14 cellular contexts compared by ENCODE assay signal in the genomic region with DNA sequence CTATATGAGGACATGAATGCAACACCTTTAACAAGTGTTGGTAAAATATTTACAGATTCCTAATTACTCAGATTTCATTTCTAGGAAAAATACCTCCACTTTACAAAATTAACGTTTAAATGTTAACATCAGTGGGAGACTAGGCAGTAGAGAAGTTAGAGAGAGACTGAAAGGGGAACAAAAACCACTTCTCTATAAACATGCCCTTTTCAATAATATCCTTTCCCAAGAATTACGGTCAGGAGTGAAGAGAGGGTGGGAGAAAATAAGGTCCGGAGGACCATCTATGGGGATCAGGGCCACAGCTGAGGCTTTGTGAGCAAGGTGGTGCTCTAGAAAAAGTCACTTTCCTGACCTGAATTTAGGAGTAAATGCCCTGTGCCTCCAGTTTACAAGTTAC.
DNase-seq lines count a peak whose midpoint lies in the region; ATAC-seq, FAIRE-seq and TF ChIP-seq lines count a peak whose summit lies in the region.
"Had no signal": no experiment of that assay in that cellular context is flagged by ENCODE, and none has a peak within 500 bp of the region (broad histone marks: within the 10 kb centered on the region; RNA-seq: fewer than 3 reads in every experiment).

No MANE protein-coding gene starts in this region.

- ATAC-seq in GM12878 (no peak), HG02840 (IDR thresholded peaks at IDR 0.05; ENCODE audit: low FRiP score, unreplicated experiment) (no peak), HG02981 (IDR thresholded peaks at IDR 0.05; ENCODE audit: unreplicated experiment) (no peak)
- ATAC-seq: activated CD4-positive, alpha-beta T cell treated with anti-CD3 and anti-CD28 coated beads for 36 hours; psoas muscle had no signal

- 58% methylated on average over 3 of the region's 3 CpGs for WGBS in GM12878 (ENCODE audit: insufficient coverage, insufficient replicate concordance, low lambda C conversion rate, missing lambda C conversion rate)

- CTCF ChIA-PET in GM12878 (lab: Yijun Ruan, JAX): interaction anchor here (0.7 to 1.9 kb wide), 3 partner anchors 25 to 39 kb away, joined by 3 to 7 read pairs (median 4); no protein-coding TSS in a partner anchor

- H3K4me1 ChIP-seq in GM12878 (ENCODE audit: control insufficient read depth, insufficient read depth, low read length): peaks cover 4% of the 10 kb centered on the region
- peaks cover 45% of the 10 kb centered on the region for H3K4me1 ChIP-seq in muscle layer of colon (ENCODE audit: insufficient read depth, low read length)

- H3K27me3 ChIP-seq in GM12878 (replicated peaks in 1 of 2; ENCODE audit: control insufficient read depth in 2 of 2, insufficient read depth in 2 of 2, low read length in 1 of 2) (no peaks in the 10 kb centered on the region; a peak in 1 of 4 replicates), muscle layer of colon (ENCODE audit: control insufficient read depth in 1 of 2, insufficient read depth in 2 of 2, low read length in 2 of 2) (no peaks in the 10 kb centered on the region)

- SMC1A ChIA-PET in GM12878 (lab: Charles Lee; ENCODE audit: uncharacterized antibody, unreplicated experiment): interaction anchor here (1.1 to 2.1 kb wide), 5 partner anchors 12 to 36 kb away, joined by 3 to 5 read pairs (median 3); no protein-coding TSS in a partner anchor

- POLR2A ChIA-PET in GM12878 (lab: Charles Lee): no interaction called here

- peak; percentile 43 to 68 for DNase-seq in Kasumi-1 (lab: John Stamatoyannopoulos, UW)
- DNase-seq in GM12878 (ENCODE audit: low read depth, low spot score): no peak
- no peak for DNase-seq in NCI-H128 (lab: John Stamatoyannopoulos, UW; ENCODE audit: unreplicated experiment)
- DNase-seq: activated CD4-positive, alpha-beta T cell treated with anti-CD3 and anti-CD28 coated beads for 36 hours; activated T-cell treated with anti-CD3 and anti-CD28 coated beads, Interleukin-2, amount 50 U/mL, for 48 hours; CD4-positive, alpha-beta T cell; cortex of kidney; NCI-H1105; psoas muscle; stimulated activated CD4-positive, alpha-beta T cell treated with anti-CD3 and anti-CD28 coated beads, Interleukin-1b, Interleukin-23, amount 100 ng/mL, for 48 hours had no signal

- no peak overlapping the region for H3K4me2 ChIP-seq in GM12878 (ENCODE audit: control insufficient read depth, insufficient read depth)

- TF ChIP-seq POLR2A in GM12878 (IDR thresholded peaks at IDR 0.05; ENCODE audit: low read depth, low read length): no peak

- no peak overlapping the region for H3K9ac ChIP-seq in GM12878 (ENCODE audit: control insufficient read depth, insufficient read depth, low read length)
- H3K9ac ChIP-seq in muscle layer of colon (ENCODE audit: low read length): no peak overlapping the region

- FAIRE-seq in GM12878 (lab: Jason Lieb, UNC): no peak

- H3K27ac ChIP-seq in GM12878 (ENCODE audit: control insufficient read depth, insufficient read depth) (no peak overlapping the region), muscle layer of colon (ENCODE audit: low read depth, low read length) (peak overlapping the region; percentile 66), temporal lobe (ENCODE audit: low read depth, low read length) (peak overlapping the region; percentile 27)
- H3K27ac ChIP-seq: psoas muscle had no signal

- H3K4me3 ChIP-seq in GM12878: no peak overlapping the region
- H3K4me3 ChIP-seq in muscle layer of colon (ENCODE audit: low read depth in 1 of 2, low read length in 2 of 2): no peak overlapping the region
- H3K4me3 ChIP-seq: psoas muscle had no signal

- in situ Hi-C loops in GM12878 (cut with MboI): no loop called here

- no peaks in the 10 kb centered on the region for H4K20me1 ChIP-seq in GM12878 (ENCODE audit: control insufficient read depth, insufficient read depth)

- no peak for TF ChIP-seq EP300 in GM12878 (IDR thresholded peaks at IDR 0.05; ENCODE audit: borderline replicate concordance in 1 of 2, control insufficient read depth in 1 of 2, low read depth in 2 of 2, low read length in 2 of 2)

- H3K36me3 ChIP-seq in GM12878 (ENCODE audit: control insufficient read depth in 2 of 2, insufficient read depth in 2 of 2, low read length in 1 of 2) (no peaks in the 10 kb centered on the region), muscle layer of colon (ENCODE audit: insufficient read depth, low read length) (no peaks in the 10 kb centered on the region)

- H3K79me2 ChIP-seq in GM12878 (ENCODE audit: control insufficient read depth, insufficient read depth, low read length): no peaks in the 10 kb centered on the region

- no peak overlapping the region for H2AFZ ChIP-seq in GM12878 (ENCODE audit: control insufficient read depth, low read depth, low read length)

- RAD21 ChIA-PET in GM12878 (lab: Charles Lee; ENCODE audit: unreplicated experiment): no interaction called here

- TF ChIP-seq RAD21 in GM12878 (IDR thresholded peaks at IDR 0.05; ENCODE audit: insufficient read depth, low read depth, low read length): no peak

- no peaks in the 10 kb centered on the region for H3K9me3 ChIP-seq in GM12878 (replicated peaks; ENCODE audit: control insufficient read depth, insufficient read depth, low read length)
- H3K9me3 ChIP-seq in muscle layer of colon (ENCODE audit: low read length): no peaks in the 10 kb centered on the region
- H3K9me3 ChIP-seq: psoas muscle had no signal

- intact Hi-C loops in GM12878 (cut with micrococcal nuclease; ENCODE audit: unreplicated experiment): no loop called here

- TF ChIP-seq CTCF in GM12878 (IDR thresholded peaks at IDR 0.05 in 2 of 3, conservative IDR thresholded peaks at IDR 0.05 in 1 of 3; ENCODE audit: control insufficient read depth in 2 of 3, extremely low read depth in 1 of 3, insufficient read depth in 1 of 3, low read depth in 3 of 3, low read length in 3 of 3): no peak

- BruUV-seq in GM12878 (replicated peaks; lab: Mats Ljungman, UMichigan): no TSS peak

TF ChIP-seq in GM12878, 131 proteins besides CTCF, POLR2A, EP300 and RAD21:
- TF ChIP-seq, protein P1, sequence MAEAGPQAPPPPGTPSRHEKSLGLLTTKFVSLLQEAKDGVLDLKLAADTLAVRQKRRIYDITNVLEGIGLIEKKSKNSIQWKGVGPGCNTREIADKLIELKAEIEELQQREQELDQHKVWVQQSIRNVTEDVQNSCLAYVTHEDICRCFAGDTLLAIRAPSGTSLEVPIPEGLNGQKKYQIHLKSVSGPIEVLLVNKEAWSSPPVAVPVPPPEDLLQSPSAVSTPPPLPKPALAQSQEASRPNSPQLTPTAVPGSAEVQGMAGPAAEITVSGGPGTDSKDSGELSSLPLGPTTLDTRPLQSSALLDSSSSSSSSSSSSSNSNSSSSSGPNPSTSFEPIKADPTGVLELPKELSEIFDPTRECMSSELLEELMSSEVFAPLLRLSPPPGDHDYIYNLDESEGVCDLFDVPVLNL (IDR thresholded peaks at IDR 0.05; ENCODE audit: low read depth, low read length): no peak
- TF ChIP-seq SPI1 (IDR thresholded peaks at IDR 0.05; ENCODE audit: borderline replicate concordance, insufficient read depth, low read depth, low read length): 0 out of 2 replicates have a peak, but pooled peaks have one; percentile 5

Comparison
In these comparisons a context has a peak if more than half of its experiments do, and no peak if none do; other contexts are left out.
1. DNase-seq: peak in Kasumi-1 (2 of 2); none in GM12878 (single experiment) and NCI-H128 (single experiment).